Comparison of ENCODE assay signal across 24 cellular contexts in genomic region chr2:231088779-231089178, GRCh38. TPM values are rescaled to one million over a fixed set of nuclear protein-coding genes. Genes with fewer than 3 reads are reported as not detected.
"Had no signal": no experiment of that assay in that cellular context is flagged by ENCODE, and none has a peak within 500 bp of the region (broad histone marks: within the 10 kb centered on the region; RNA-seq: fewer than 3 reads in every experiment).

No MANE protein-coding gene starts in this region.

- H3K27me3 ChIP-seq: body of pancreas, MG63 had no signal

- H3K4me3 ChIP-seq: body of pancreas, MG63, PC-9 had no signal

- H3K9me3 ChIP-seq: body of pancreas, MG63 had no signal

- DNase-seq: activated CD4-positive, alpha-beta T cell treated with anti-CD3 and anti-CD28 coated beads for 48 hours; activated CD4-positive, alpha-beta T cell treated with anti-CD3 and anti-CD28 coated beads, Interleukin-2, amount 50 U/mL, for 4 hours; activated CD4-positive, CD25-positive, alpha-beta regulatory T cell treated with anti-CD3 and anti-CD28 coated beads, Interleukin-2, amount 50 U/mL, for 72 hours; activated CD8-positive, alpha-beta memory T cell treated with anti-CD3 and anti-CD28 coated beads, Interleukin-2, amount 50 U/mL, for 48 hours; activated CD8-positive, alpha-beta T cell treated with anti-CD3 and anti-CD28 coated beads, Interleukin-2, amount 10 ng/mL, durations not matched to agents 7 days and 5 days; activated effector memory CD4-positive, alpha-beta T cell treated with Interleukin-2 at 50 U/mL for 16 hours; activated naive CD4-positive, alpha-beta T cell; activated T-cell treated with anti-CD3 and anti-CD28 coated beads, Interleukin-2, amount 50 U/mL, for 1 hour; aorta; body of pancreas; cerebellar nuclear complex; MG63; MV-4-11; NCI-H1092 treated with DMSO at 0.1 percent for 48 hours; NCI-H1417 treated with DMSO at 0.1 percent for 48 hours; NCI-H1694 treated with DMSO at 0.1 percent for 48 hours; NCI-H2029 treated with DMSO at 0.1 percent for 48 hours; NCI-H510A treated with DMSO at 0.1 percent for 48 hours; NCI-H69; NK-92 treated with Interleukin-12 subunit alpha and Interleukin-12 subunit beta, amount 100 ng/mL, for 24 hours; PC-9; SHP77 treated with DMSO at 0.1 percent for 48 hours; T-helper 2 cell had no signal

- H3K4me1 ChIP-seq: body of pancreas had no signal

- H3K27ac ChIP-seq: body of pancreas, PC-9 had no signal

- ATAC-seq: activated CD8-positive, alpha-beta T cell treated with anti-CD3 and anti-CD28 coated beads, Interleukin-2, amount 10 ng/mL, durations not matched to agents 7 days and 5 days; body of pancreas; WTC11 had no signal

RNA-seq across cellular contexts. Expression of gene HTR2B, which starts 36.1 kb away (rescaled TPM):
- total RNA-seq: activated CD8-positive, alpha-beta T cell treated with anti-CD3 and anti-CD28 coated beads, Interleukin-2, amount 10 ng/mL, durations not matched to agents 7 days and 5 days; body of pancreas; PC-9; WTC11 had no signal

RNA-seq across cellular contexts. Expression of gene C2orf72, which starts 51.5 kb away (rescaled TPM):
- total RNA-seq: PC-9 had no signal
